21 cellular contexts compared by ENCODE assay signal in the genomic region with DNA sequence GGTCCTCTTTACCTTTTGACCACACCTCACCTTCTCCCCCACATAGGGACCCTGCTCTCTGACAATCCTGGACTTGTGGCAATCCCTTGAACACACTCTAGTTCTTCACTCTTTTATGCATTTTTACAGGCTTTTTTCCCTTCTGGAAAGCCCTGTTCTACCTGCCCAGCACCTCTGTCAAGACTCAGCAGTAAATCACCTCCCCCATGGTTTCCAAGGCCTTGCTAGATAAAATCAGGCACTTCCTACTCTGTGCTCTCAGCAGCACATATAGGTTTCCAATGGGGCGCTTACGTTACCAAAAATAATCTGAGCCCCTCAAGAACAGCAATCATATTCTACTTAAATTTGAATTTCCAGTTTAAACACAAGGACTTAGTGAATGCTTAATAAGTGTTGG. TPM values are rescaled to one million over a fixed set of nuclear protein-coding genes. Genes with fewer than 3 reads are reported as not detected.
DNase-seq lines count a peak whose midpoint lies in the region; ATAC-seq and TF ChIP-seq lines count a peak whose summit lies in the region.
"Had no signal": no experiment of that assay in that cellular context is flagged by ENCODE, and none has a peak within 500 bp of the region (broad histone marks: within the 10 kb centered on the region; RNA-seq: fewer than 3 reads in every experiment).

No MANE protein-coding gene starts in this region.

- H2BK5ac ChIP-seq in H9 (ENCODE audit: insufficient read length, low read length) = no peak overlapping the region

- H3K14ac ChIP-seq in H9 (ENCODE audit: insufficient read depth, low read length) = no peak overlapping the region

- H3K27ac ChIP-seq in H9 (ENCODE audit: insufficient read length, low read depth, low read length) (no peak overlapping the region), substantia nigra (ENCODE audit: low read depth, low read length, poor library complexity, severe bottlenecking) (peak overlapping the region; percentile 10), vagina (no peak overlapping the region)
- no peak overlapping the region for H3K27ac ChIP-seq in CD8-positive, alpha-beta T cell (ENCODE audit: low read depth, low read length)

- H3K4me2 ChIP-seq in H9 (ENCODE audit: insufficient read depth, insufficient read length, low read length) = peak overlapping the region; percentile 56

- H3K56ac ChIP-seq in H9 (ENCODE audit: insufficient read length, low read depth, low read length) = no peak overlapping the region

- H3K27ac Mint-ChIP-seq in H9 = no peak overlapping the region
- peak overlapping the region; percentile 3; the same call in 1 of the 2 replicates for H3K27ac Mint-ChIP-seq in WTC11
- no peak overlapping the region for H3K27ac Mint-ChIP-seq in CD8-positive, alpha-beta T cell

- POLR2A ChIA-PET in WTC11 (lab: Charles Lee) = no interaction called here
- POLR2A ChIA-PET in CD8-positive, alpha-beta T cell (lab: Charles Lee) = no interaction called here

- H3K4ac ChIP-seq in H9 (ENCODE audit: low read depth, low read length) = no peak overlapping the region

- H3K9me3 Mint-ChIP-seq in H9 = peaks cover 0 to 3% of the 10 kb centered on the region in 2 experiments; a peak in 1 of 5 replicates
- peaks cover 6% of the 10 kb centered on the region; the same call in 1 of the 2 replicates for H3K9me3 Mint-ChIP-seq in WTC11
- H3K9me3 Mint-ChIP-seq in CD8-positive, alpha-beta T cell = no peaks in the 10 kb centered on the region

- H3T11ph ChIP-seq in H9 (ENCODE audit: low read length) = no peak overlapping the region

- no peak overlapping the region for H4K91ac ChIP-seq in H9 (ENCODE audit: insufficient read length, low read depth, low read length)

- ATAC-seq in WTC11 = peak; percentile 24; the same call in 1 of the 2 replicates
- no peak for ATAC-seq in CD8-positive, alpha-beta T cell
- ATAC-seq: HCT116, HepG2, Panc1 had no signal

- H4K8ac ChIP-seq in H9 (replicated peaks; ENCODE audit: insufficient read length, low read depth, low read length) = no peak overlapping the region

- H2BK12ac ChIP-seq in H9 (ENCODE audit: insufficient read length, low read depth, low read length) = no peak overlapping the region

- no peak for TF ChIP-seq POLR2A in vagina (IDR thresholded peaks at IDR 0.05)

- H3K4me3 Mint-ChIP-seq in H9 (peak overlapping the region; percentile 3 to 66), WTC11 (peak overlapping the region; percentile 53)
- no peak overlapping the region for H3K4me3 Mint-ChIP-seq in CD8-positive, alpha-beta T cell

- whole genome bisulfite sequencing in H9 (ENCODE audit: extremely low coverage, insufficient read length, low lambda C conversion rate) = no CpG with 5 or more reads among the region's 2 CpGs

- H2BK20ac ChIP-seq in H9 (ENCODE audit: low read depth, low read length, poor library complexity, severe bottlenecking) = no peak overlapping the region

- H3K4me3 ChIP-seq in vagina = no peak overlapping the region
- no peak overlapping the region for H3K4me3 ChIP-seq in CD8-positive, alpha-beta T cell (ENCODE audit: low read depth, low read length)
- H3K4me3 ChIP-seq: MG63 had no signal

- no peak overlapping the region for H2BK15ac ChIP-seq in H9 (ENCODE audit: low read depth, low read length)

- no peak overlapping the region for H3K18ac ChIP-seq in H9 (ENCODE audit: insufficient read length, low read depth, low read length)

- H3K23ac ChIP-seq in H9 (ENCODE audit: insufficient read length, low read depth, low read length) = no peak overlapping the region

- H2AK5ac ChIP-seq in H9 (ENCODE audit: insufficient read length, low read length) = no peak overlapping the region

- H3K27me3 ChIP-seq in H9 (ENCODE audit: insufficient read depth, low read length) (no peaks in the 10 kb centered on the region), vagina (no peaks in the 10 kb centered on the region)
- H3K27me3 ChIP-seq in CD8-positive, alpha-beta T cell (ENCODE audit: insufficient read depth, low read length) = no peaks in the 10 kb centered on the region
- H3K27me3 ChIP-seq: MG63 had no signal

- no peak overlapping the region for H2AFZ ChIP-seq in H9 (ENCODE audit: low read length)

- H3K79me1 ChIP-seq in H9 (ENCODE audit: insufficient read depth, low read depth, low read length, poor library complexity, severe bottlenecking) = no peaks in the 10 kb centered on the region

- no peak overlapping the region for H4K5ac ChIP-seq in H9 (ENCODE audit: insufficient read length, low read depth, low read length)

- intact Hi-C loops in vagina (cut with DNase I) = no loop called here
- intact Hi-C loops in CD8-positive, alpha-beta T cell (cut with DNase I, micrococcal nuclease) = no loop called here

- DNase-seq in H9 (no peak), WTC11 (ENCODE audit: low spot score) (no peak), left kidney (ENCODE audit: low read depth, low spot score) (peak; percentile 60), substantia nigra (lab: John Stamatoyannopoulos, UW) (no peak), vagina (ENCODE audit: extremely low spot score in 2 of 2) (no peak), KG1 (lab: John Stamatoyannopoulos, UW) (no peak)
- DNase-seq in CD8-positive, alpha-beta T cell = no peak
- DNase-seq: ACHN, AML-193, Caco-2, DMS153, Karpas-422, MG63, NCI-H1092 treated with DMSO at 0.1 percent for 48 hours, NCI-H1694, NCI-H2107, NCI-H2227 treated with DMSO at 0.1 percent for 48 hours, NCI-H524 had no signal

- H3K9ac ChIP-seq in H9 (ENCODE audit: extremely low read depth, insufficient read length, low read length) = no peak overlapping the region

- no peaks in the 10 kb centered on the region for H4K20me1 ChIP-seq in H9 (ENCODE audit: control insufficient read depth, insufficient read depth, insufficient read length)

- peaks cover 28 to 35% of the 10 kb centered on the region in 2 experiments for H3K4me1 Mint-ChIP-seq in H9
- H3K4me1 Mint-ChIP-seq in WTC11 = peaks cover 39% of the 10 kb centered on the region
- H3K4me1 Mint-ChIP-seq in CD8-positive, alpha-beta T cell (ENCODE audit: low read depth) = peaks cover 35% of the 10 kb centered on the region

- H3K9me3 ChIP-seq in H9 (ENCODE audit: control insufficient read depth, low read depth, low read length) = no peaks in the 10 kb centered on the region
- H3K9me3 ChIP-seq in vagina = no peaks in the 10 kb centered on the region
- no peaks in the 10 kb centered on the region for H3K9me3 ChIP-seq in CD8-positive, alpha-beta T cell (ENCODE audit: low read length)
- H3K9me3 ChIP-seq: MG63 had no signal

- TF ChIP-seq CTCF in H9 (conservative IDR thresholded peaks at IDR 0.05) (no peak), WTC11 (IDR thresholded peaks at IDR 0.05) (no peak), vagina (IDR thresholded peaks at IDR 0.05) (no peak)
- TF ChIP-seq CTCF in CD8-positive, alpha-beta T cell (IDR thresholded peaks at IDR 0.05) = no peak

- H2BK120ac ChIP-seq in H9 (ENCODE audit: low read depth, low read length, poor library complexity, severe bottlenecking) = no peak overlapping the region

- H3K4me1 ChIP-seq in H9 (ENCODE audit: insufficient read depth, low read length) = peaks cover 9% of the 10 kb centered on the region
- H3K4me1 ChIP-seq in vagina = peaks cover 16% of the 10 kb centered on the region
- H3K4me1 ChIP-seq in CD8-positive, alpha-beta T cell (ENCODE audit: insufficient read depth, low read length) = peaks cover 2% of the 10 kb centered on the region
- H3K4me1 ChIP-seq: Caco-2 had no signal

- peaks cover 69% of the 10 kb centered on the region for H3K27me3 Mint-ChIP-seq in H9 (ENCODE audit: low read depth)
- peaks cover 87% of the 10 kb centered on the region for H3K27me3 Mint-ChIP-seq in WTC11 (ENCODE audit: low read depth)
- no peaks in the 10 kb centered on the region for H3K27me3 Mint-ChIP-seq in CD8-positive, alpha-beta T cell (ENCODE audit: low read depth)

- H3K23me2 ChIP-seq in H9 (ENCODE audit: insufficient read length, low read depth, low read length, poor library complexity, severe bottlenecking) = peaks cover 5% of the 10 kb centered on the region

- CTCF ChIA-PET in WTC11 (lab: Charles Lee) = interaction anchor here (1.1 kb wide), 1 partner anchor 376 kb away, joined by 3 read pairs; no protein-coding TSS in a partner anchor
- CTCF ChIA-PET in CD8-positive, alpha-beta T cell (lab: Charles Lee) = interaction anchor here (1.2 kb wide), 1 partner anchor 21 kb away, joined by 5 read pairs; no protein-coding TSS in a partner anchor

- H3K36me3 Mint-ChIP-seq in H9 (ENCODE audit: insufficient read depth in 1 of 3, low read depth in 3 of 3) = peaks cover 2 to 14% (median 7%) of the 10 kb centered on the region in 3 experiments; a peak in 6 of 7 replicates
- peaks cover 13% of the 10 kb centered on the region for H3K36me3 Mint-ChIP-seq in WTC11
- H3K36me3 Mint-ChIP-seq in CD8-positive, alpha-beta T cell = no peaks in the 10 kb centered on the region

- no peaks in the 10 kb centered on the region for H3K79me2 ChIP-seq in H9 (ENCODE audit: insufficient read depth, low read length)

- H3K36me3 ChIP-seq in vagina = no peaks in the 10 kb centered on the region
- H3K36me3 ChIP-seq in CD8-positive, alpha-beta T cell (ENCODE audit: insufficient read depth, low read length) = no peaks in the 10 kb centered on the region
- H3K36me3 ChIP-seq: MG63 had no signal

TF ChIP-seq in WTC11, 78 proteins besides CTCF, POLR2A, EP300 and RAD21 (continues in another document):
- TF ChIP-seq ELF4 (CRISPR knock-in tag; IDR thresholded peaks at IDR 0.05; ENCODE audit: low read depth) (no peak), HMGA2 (CRISPR knock-in tag; IDR thresholded peaks at IDR 0.05) (no peak), EMX1 (CRISPR knock-in tag; IDR thresholded peaks at IDR 0.05) (no peak), ZNF138 (CRISPR knock-in tag; conservative IDR thresholded peaks at IDR 0.05) (no peak), GTF2I (CRISPR knock-in tag; conservative IDR thresholded peaks at IDR 0.05) (no peak), NFYB (CRISPR knock-in tag; conservative IDR thresholded peaks at IDR 0.05; ENCODE audit: low read depth) (no peak), ATF2 (CRISPR knock-in tag; IDR thresholded peaks at IDR 0.05; ENCODE audit: borderline replicate concordance, low read depth) (no peak), GRHL2 (CRISPR knock-in tag; IDR thresholded peaks at IDR 0.05; ENCODE audit: insufficient replicate concordance, severe bottlenecking) (no peak), SMAD3 (CRISPR knock-in tag; IDR thresholded peaks at IDR 0.05; ENCODE audit: borderline replicate concordance) (no peak), JUN (CRISPR knock-in tag; IDR thresholded peaks at IDR 0.05) (no peak)

RNA-seq across cellular contexts. Expression of gene ETS1, which starts 53.9 kb away (rescaled TPM):
- 29.0 and 29.9 TPM in 2 replicates for total RNA-seq in H9 (2021)
- total RNA-seq in WTC11 (2021) = 25.3 to 33.1 TPM (median 27.2 TPM) in 3 replicates
- 51.6 TPM for total RNA-seq in vagina
- 100 to 1,000 TPM; 338 to 345 TPM for total RNA-seq in CD8-positive, alpha-beta T cell
